ENCODE assay signal across 8 cellular contexts in the genomic region with DNA sequence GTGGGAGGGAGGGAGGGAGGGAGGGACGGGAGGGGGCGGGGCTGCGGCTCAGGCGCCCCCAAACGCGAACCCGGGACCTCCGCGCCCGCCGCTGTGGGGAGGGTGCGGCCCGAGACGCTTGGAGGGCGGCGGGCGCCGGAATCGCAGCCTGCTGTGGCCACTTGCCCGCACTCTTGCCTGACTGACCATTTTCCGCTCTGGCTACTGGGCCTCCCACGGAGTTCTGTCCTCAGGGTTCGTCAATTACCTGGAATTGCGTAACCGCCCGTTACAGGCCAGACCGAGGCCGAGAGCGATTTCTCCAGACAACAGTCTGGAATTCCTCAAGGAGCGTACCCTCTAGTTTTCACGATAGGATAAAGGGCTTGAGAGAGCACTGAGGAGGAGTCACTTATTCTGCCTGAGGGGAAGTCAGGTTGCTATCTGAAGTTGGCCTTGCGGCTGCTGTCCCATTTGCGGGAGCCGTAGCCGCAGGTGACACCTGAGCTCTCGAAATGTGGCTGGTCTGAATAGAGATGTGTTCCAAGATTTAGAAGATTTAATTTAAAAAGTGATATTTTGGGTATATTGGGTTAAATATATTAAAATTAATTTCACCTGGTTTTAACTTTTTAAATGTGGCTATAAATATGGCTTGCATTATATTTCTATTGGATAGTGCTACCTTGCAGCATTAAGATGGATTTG. TPM values are rescaled to one million over a fixed set of nuclear protein-coding genes. Genes with fewer than 3 reads are reported as not detected.
DNase-seq lines count a peak whose midpoint lies in the region; ATAC-seq lines count a peak whose summit lies in the region.

No MANE protein-coding gene starts in this region.

- intact Hi-C loops in Right ventricle myocardium inferior (cut with DNase I) (loop anchor here (2.0 to 5.0 kb wide), 3 partner anchors 54 to 154 kb away; no protein-coding TSS in a partner anchor), cardiac septum (cut with DNase I) (loop anchor here (2.0 kb wide), 1 partner anchor 152 kb away; no protein-coding TSS in a partner anchor)

- H3K9ac ChIP-seq in iPS-20b (ENCODE audit: low read depth, low read length) = peak overlapping the region; percentile 50; the same call in 1 of the 2 replicates
- peak overlapping the region; percentile 85 to 94 (median 93) for H3K9ac ChIP-seq in skeletal muscle tissue (ENCODE audit: low read depth in 1 of 3, low read length in 3 of 3)

- H3K27ac ChIP-seq in iPS-20b (ENCODE audit: low read length) (no peak overlapping the region), skeletal muscle tissue (ENCODE audit: low read depth, low read length) (peak overlapping the region; percentile 94)

- ATAC-seq in Right ventricle myocardium inferior = peak; percentile 77
- ATAC-seq in HG02870 (IDR thresholded peaks at IDR 0.05; ENCODE audit: unreplicated experiment) = peak; percentile 10
- no peak for ATAC-seq in GM18520 (IDR thresholded peaks at IDR 0.05; ENCODE audit: unreplicated experiment)

- DNase-seq in Right ventricle myocardium inferior (ENCODE audit: missing footprints) (no peak), cardiac septum (ENCODE audit: low spot score) (no peak), NCI-H2227 treated with DMSO at 0.1 percent for 48 hours (lab: John Stamatoyannopoulos, UW) (peak; percentile 12), astrocyte of the hippocampus (ENCODE audit: low read depth, low spot score) (peak; percentile 80)

- no peaks in the 10 kb centered on the region for H3K9me3 ChIP-seq in iPS-20b (ENCODE audit: insufficient read depth, low read depth, low read length)
- H3K9me3 ChIP-seq in skeletal muscle tissue (ENCODE audit: control insufficient read depth in 3 of 3, low read length in 3 of 3) = no peaks in the 10 kb centered on the region

- H3K4me1 ChIP-seq in iPS-20b (ENCODE audit: insufficient read depth, low read length) = peaks cover 4% of the 10 kb centered on the region; the same call in 1 of the 2 replicates
- H3K4me1 ChIP-seq in skeletal muscle tissue (ENCODE audit: control insufficient read depth in 3 of 3, insufficient read depth in 3 of 3, low read length in 3 of 3) = peaks cover 5 to 21% (median 12%) of the 10 kb centered on the region in 3 donors

- H3K4me3 ChIP-seq in iPS-20b (ENCODE audit: low read length) = peak overlapping the region; percentile 89
- H3K4me3 ChIP-seq in skeletal muscle tissue (ENCODE audit: low read length in 3 of 3) = peak overlapping the region; percentile 92 to 93 (median 93)

- H3K36me3 ChIP-seq in iPS-20b (ENCODE audit: insufficient read depth, low read depth, low read length) = peaks cover 11% of the 10 kb centered on the region; the same call in 1 of the 2 replicates
- H3K36me3 ChIP-seq in skeletal muscle tissue (ENCODE audit: control insufficient read depth in 3 of 3, insufficient read depth in 3 of 3, low read length in 3 of 3) = peaks cover 17% of the 10 kb centered on the region in 3 donors

- H3K27me3 ChIP-seq in iPS-20b (ENCODE audit: insufficient read depth, low read length) (peaks cover 32% of the 10 kb centered on the region), skeletal muscle tissue (ENCODE audit: control insufficient read depth in 3 of 3, insufficient read depth in 3 of 3, low read length in 3 of 3) (no peaks in the 10 kb centered on the region)

RNA-seq across cellular contexts. Expression of a gene that starts 0.4 kb away (rescaled TPM):
- total RNA-seq in Right ventricle myocardium inferior (17.3 TPM), cardiac septum (15.3 TPM), skeletal muscle tissue (16.7 TPM)

Comparison
In these comparisons a context has a peak if more than half of its experiments do, and no peak if none do; other contexts are left out.
1. DNase-seq: peak in NCI-H2227 treated with DMSO at 0.1 percent for 48 hours (single experiment) and astrocyte of the hippocampus (single experiment); none in Right ventricle myocardium inferior (single experiment) and cardiac septum (single experiment).